ENCODE assay signal across 19 cellular contexts in the genomic region with DNA sequence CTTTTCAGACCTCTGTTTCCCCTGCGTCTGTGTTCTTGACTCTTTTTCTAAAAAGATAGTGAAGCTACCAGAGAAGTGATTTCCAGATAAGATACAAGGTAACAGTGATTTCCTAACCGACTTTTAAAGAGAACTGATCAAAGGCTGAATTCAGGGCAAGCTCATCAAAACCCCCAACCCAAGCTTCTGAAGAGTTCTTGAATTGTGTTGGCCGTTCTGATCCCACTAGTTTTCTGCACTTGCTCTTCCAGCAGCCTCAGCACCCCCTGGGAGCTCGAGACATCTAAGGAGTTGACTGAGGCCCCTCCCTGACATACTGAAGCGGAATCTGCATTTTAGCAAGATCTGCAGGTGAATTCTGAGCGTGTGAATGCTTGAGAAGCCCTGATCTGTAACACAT. TPM values are rescaled to one million over a fixed set of nuclear protein-coding genes. Genes with fewer than 3 reads are reported as not detected.
DNase-seq lines count a peak whose midpoint lies in the region; ATAC-seq and TF ChIP-seq lines count a peak whose summit lies in the region.
"Had no signal": no experiment of that assay in that cellular context is flagged by ENCODE, and none has a peak within 500 bp of the region (broad histone marks: within the 10 kb centered on the region; RNA-seq: fewer than 3 reads in every experiment).

No MANE protein-coding gene starts in this region.

- no peak for TF ChIP-seq EP300 in SK-N-SH (IDR thresholded peaks at IDR 0.05; ENCODE audit: borderline replicate concordance in 1 of 2, low read depth in 1 of 2, low read length in 1 of 2)

- H3K36me3 Mint-ChIP-seq in activated T-cell treated with anti-CD3 and anti-CD28 coated beads, Interleukin-2, amount 50 U/mL, for 4 hours (ENCODE audit: insufficient read depth): no peaks in the 10 kb centered on the region
- H3K36me3 Mint-ChIP-seq in GM23338 (ENCODE audit: low read depth) (no peaks in the 10 kb centered on the region; the same call in 2 of the 3 replicates), neural progenitor cell (no peaks in the 10 kb centered on the region)
- H3K36me3 Mint-ChIP-seq in activated T-helper 1 cell treated with anti-CD3 and anti-CD28 coated beads, Interleukin-12 subunit alpha, Interleukin-12 subunit beta, Interleukin-2, Interleukin-4 antibody, amounts not matched to agents 30 ng/mL and 10 ng/mL and 1 ng/mL, durations not matched to agents 14 hours and 24 hours and 36 hours (ENCODE audit: low read depth): peaks cover 9% of the 10 kb centered on the region
- H3K36me3 Mint-ChIP-seq: stimulated activated memory B cell treated with anti-CD40 and anti-IgM and Interleukin-4, amounts not matched to agents 10 μg/mL and 1 μg/mL and 100 μg/mL, for 72 hours had no signal

- intact Hi-C loops in activated T-helper 1 cell treated with anti-CD3 and anti-CD28 coated beads, Interleukin-12 subunit alpha, Interleukin-12 subunit beta, Interleukin-2, Interleukin-4 antibody, amounts not matched to agents 30 ng/mL and 10 ng/mL and 1 ng/mL, durations not matched to agents 14 hours and 24 hours and 36 hours (cut with micrococcal nuclease): no loop called here

- peak overlapping the region; percentile 44 for H3K4me3 Mint-ChIP-seq in activated T-cell treated with anti-CD3 and anti-CD28 coated beads, Interleukin-2, amount 50 U/mL, for 4 hours
- H3K4me3 Mint-ChIP-seq in GM23338: no peak overlapping the region
- peak overlapping the region; percentile 48 for H3K4me3 Mint-ChIP-seq in activated T-helper 1 cell treated with anti-CD3 and anti-CD28 coated beads, Interleukin-12 subunit alpha, Interleukin-12 subunit beta, Interleukin-2, Interleukin-4 antibody, amounts not matched to agents 30 ng/mL and 10 ng/mL and 1 ng/mL, durations not matched to agents 14 hours and 24 hours and 36 hours
- H3K4me3 Mint-ChIP-seq in neural progenitor cell: no peak overlapping the region
- H3K4me3 Mint-ChIP-seq: stimulated activated memory B cell treated with anti-CD40 and anti-IgM and Interleukin-4, amounts not matched to agents 10 μg/mL and 1 μg/mL and 100 μg/mL, for 72 hours had no signal

- 67% methylated on average over 6 of the region's 6 CpGs for WGBS in SK-N-SH (ENCODE audit: low lambda C conversion rate)

- H3K4me2 ChIP-seq in GM23338 (no peak overlapping the region), neural progenitor cell (no peak overlapping the region), SK-N-SH (no peak overlapping the region)

- POLR2A ChIA-PET in SK-N-SH (lab: Yijun Ruan, JAX): no interaction called here

- H3K36me3 ChIP-seq in GM23338 (ENCODE audit: insufficient read depth) (no peaks in the 10 kb centered on the region), neural progenitor cell (no peaks in the 10 kb centered on the region), SK-N-SH (replicated peaks in 1 of 2; ENCODE audit: control insufficient read depth in 1 of 2, insufficient read depth in 2 of 2, low read length in 1 of 2) (no peaks in the 10 kb centered on the region)
- H3K36me3 ChIP-seq: breast epithelium, prostate gland had no signal

- H3K4me1 Mint-ChIP-seq in activated T-cell treated with anti-CD3 and anti-CD28 coated beads, Interleukin-2, amount 50 U/mL, for 4 hours (ENCODE audit: low read depth): peaks cover 48% of the 10 kb centered on the region
- H3K4me1 Mint-ChIP-seq in GM23338 (peaks cover 8% of the 10 kb centered on the region), neural progenitor cell (peaks cover 9% of the 10 kb centered on the region)
- peaks cover 58% of the 10 kb centered on the region for H3K4me1 Mint-ChIP-seq in activated T-helper 1 cell treated with anti-CD3 and anti-CD28 coated beads, Interleukin-12 subunit alpha, Interleukin-12 subunit beta, Interleukin-2, Interleukin-4 antibody, amounts not matched to agents 30 ng/mL and 10 ng/mL and 1 ng/mL, durations not matched to agents 14 hours and 24 hours and 36 hours (ENCODE audit: low read depth)

- TF ChIP-seq CTCF in GM23338 (conservative IDR thresholded peaks at IDR 0.05; ENCODE audit: low read depth in 2 of 2) (no peak), neural progenitor cell (IDR thresholded peaks at IDR 0.05) (no peak), SK-N-SH (IDR thresholded peaks at IDR 0.05) (no peak)

- H3K9me3 ChIP-seq in neural progenitor cell (ENCODE audit: low read depth): no peaks in the 10 kb centered on the region
- no peaks in the 10 kb centered on the region for H3K9me3 ChIP-seq in SK-N-SH
- H3K9me3 ChIP-seq: breast epithelium, prostate gland had no signal

- peak overlapping the region; percentile 72 for H2AFZ ChIP-seq in GM23338
- H2AFZ ChIP-seq in neural progenitor cell (replicated peaks): no peak overlapping the region
- H2AFZ ChIP-seq in SK-N-SH (ENCODE audit: low read depth): no peak overlapping the region

- H3F3A ChIP-seq in GM23338 (replicated peaks; ENCODE audit: low read depth) (no peaks in the 10 kb centered on the region), neural progenitor cell (ENCODE audit: low read depth) (no peaks in the 10 kb centered on the region), SK-N-SH (replicated peaks; ENCODE audit: insufficient read depth) (peaks cover 7% of the 10 kb centered on the region)

- no peaks in the 10 kb centered on the region for H3K79me2 ChIP-seq in GM23338 (replicated peaks; ENCODE audit: insufficient read depth)
- no peaks in the 10 kb centered on the region for H3K79me2 ChIP-seq in neural progenitor cell (ENCODE audit: low read depth)
- H3K79me2 ChIP-seq in SK-N-SH (ENCODE audit: insufficient read depth): no peaks in the 10 kb centered on the region

- H3K27me3 ChIP-seq in GM23338 (ENCODE audit: insufficient read depth): no peaks in the 10 kb centered on the region
- no peaks in the 10 kb centered on the region for H3K27me3 ChIP-seq in neural progenitor cell
- H3K27me3 ChIP-seq in SK-N-SH (ENCODE audit: insufficient read depth): no peaks in the 10 kb centered on the region
- H3K27me3 ChIP-seq: breast epithelium had no signal

- ATAC-seq in activated T-cell treated with anti-CD3 and anti-CD28 coated beads, Interleukin-2, amount 50 U/mL, for 4 hours: peak in 1 of 2 donors; percentile 20
- peak; percentile 46; the same call in 2 of the 3 replicates for ATAC-seq in GM23338
- ATAC-seq in GM19035 (IDR thresholded peaks at IDR 0.05; ENCODE audit: unreplicated experiment): no peak
- ATAC-seq: left colon; stimulated activated memory B cell treated with anti-CD40 and anti-IgM and Interleukin-4, amounts not matched to agents 10 μg/mL and 1 μg/mL and 100 μg/mL, for 72 hours had no signal

- H3K27me3 Mint-ChIP-seq in activated T-cell treated with anti-CD3 and anti-CD28 coated beads, Interleukin-2, amount 50 U/mL, for 4 hours (ENCODE audit: low read depth): no peaks in the 10 kb centered on the region
- H3K27me3 Mint-ChIP-seq in GM23338 (ENCODE audit: insufficient read depth, low read depth, poor library complexity) (no peaks in the 10 kb centered on the region), neural progenitor cell (ENCODE audit: insufficient read depth, low read depth) (peaks cover 4% of the 10 kb centered on the region)
- H3K27me3 Mint-ChIP-seq in activated T-helper 1 cell treated with anti-CD3 and anti-CD28 coated beads, Interleukin-12 subunit alpha, Interleukin-12 subunit beta, Interleukin-2, Interleukin-4 antibody, amounts not matched to agents 30 ng/mL and 10 ng/mL and 1 ng/mL, durations not matched to agents 14 hours and 24 hours and 36 hours (ENCODE audit: insufficient read depth): peaks cover 5% of the 10 kb centered on the region
- H3K27me3 Mint-ChIP-seq: stimulated activated memory B cell treated with anti-CD40 and anti-IgM and Interleukin-4, amounts not matched to agents 10 μg/mL and 1 μg/mL and 100 μg/mL, for 72 hours had no signal

- H3K27ac Mint-ChIP-seq in GM23338 (no peak overlapping the region), neural progenitor cell (peak overlapping the region; percentile 72)
- no peak overlapping the region for H3K27ac Mint-ChIP-seq in activated T-helper 1 cell treated with anti-CD3 and anti-CD28 coated beads, Interleukin-12 subunit alpha, Interleukin-12 subunit beta, Interleukin-2, Interleukin-4 antibody, amounts not matched to agents 30 ng/mL and 10 ng/mL and 1 ng/mL, durations not matched to agents 14 hours and 24 hours and 36 hours
- H3K27ac Mint-ChIP-seq: stimulated activated memory B cell treated with anti-CD40 and anti-IgM and Interleukin-4, amounts not matched to agents 10 μg/mL and 1 μg/mL and 100 μg/mL, for 72 hours had no signal

- no peaks in the 10 kb centered on the region; the same call in 1 of the 2 replicates for H4K20me1 ChIP-seq in GM23338 (replicated peaks; ENCODE audit: insufficient read depth)
- no peaks in the 10 kb centered on the region for H4K20me1 ChIP-seq in neural progenitor cell (ENCODE audit: low read depth)
- no peaks in the 10 kb centered on the region for H4K20me1 ChIP-seq in SK-N-SH (ENCODE audit: insufficient read depth)

- CTCF ChIA-PET in SK-N-SH (lab: Yijun Ruan, JAX): no interaction called here

- H3K4me3 ChIP-seq in GM23338: no peak overlapping the region
- no peak overlapping the region for H3K4me3 ChIP-seq in neural progenitor cell
- H3K4me3 ChIP-seq in SK-N-SH (ENCODE audit: low read depth in 2 of 2, low read length in 1 of 2): no peak overlapping the region
- H3K4me3 ChIP-seq: breast epithelium, prostate gland had no signal

- H3K27ac ChIP-seq in GM23338 (ENCODE audit: low read depth) (no peak overlapping the region), neural progenitor cell (no peak overlapping the region), SK-N-SH (ENCODE audit: low read depth in 2 of 2, low read length in 1 of 2) (no peak overlapping the region)
- H3K27ac ChIP-seq: breast epithelium, prostate gland had no signal

- no peaks in the 10 kb centered on the region for H3K9me2 ChIP-seq in GM23338 (ENCODE audit: insufficient read depth)
- no peaks in the 10 kb centered on the region for H3K9me2 ChIP-seq in SK-N-SH

- no peaks in the 10 kb centered on the region for H3K4me1 ChIP-seq in GM23338 (ENCODE audit: insufficient read depth)
- H3K4me1 ChIP-seq in neural progenitor cell: no peaks in the 10 kb centered on the region
- 0 out of 4 replicates have a peak, but pooled peaks cover 0 to 7% of the 10 kb centered on the region in 2 experiments for H3K4me1 ChIP-seq in SK-N-SH (ENCODE audit: control insufficient read depth in 1 of 2, insufficient read depth in 2 of 2, low read depth in 1 of 2, low read length in 1 of 2)
- H3K4me1 ChIP-seq: breast epithelium, prostate gland had no signal

- no peak overlapping the region for H3K9ac ChIP-seq in neural progenitor cell
- no peak overlapping the region for H3K9ac ChIP-seq in SK-N-SH

- TF ChIP-seq RAD21 in SK-N-SH (IDR thresholded peaks at IDR 0.05; ENCODE audit: low read length): no peak

- no peak for DNase-seq in activated T-cell treated with anti-CD3 and anti-CD28 coated beads, Interleukin-2, amount 50 U/mL, for 4 hours
- DNase-seq in activated T-cell treated with anti-CD3 and anti-CD28 coated beads, Interleukin-2, amount 50 U/mL, for 1 hour: no peak
- peak; percentile 23 for DNase-seq in GM23338 (ENCODE audit: low spot score)
- DNase-seq in activated T-helper 1 cell treated with anti-CD3 and anti-CD28 coated beads, Interleukin-12 subunit alpha, Interleukin-12 subunit beta, Interleukin-2, Interleukin-4 antibody, amounts not matched to agents 30 ng/mL and 10 ng/mL and 1 ng/mL, durations not matched to agents 14 hours and 24 hours and 36 hours (ENCODE audit: low spot score): no peak
- DNase-seq in neural progenitor cell (ENCODE audit: low spot score): no peak
- no peak for DNase-seq in NCI-H2227 (lab: John Stamatoyannopoulos, UW; ENCODE audit: unreplicated experiment)
- DNase-seq in SK-N-SH: no peak
- DNase-seq: cortex of kidney, left colon, midbrain, MV-4-11, NCI-H187 treated with DMSO at 0.1 percent for 48 hours, NCI-H226, NCI-H774, Right ventricle myocardium superior had no signal

- no peaks in the 10 kb centered on the region for H3K9me3 Mint-ChIP-seq in activated T-cell treated with anti-CD3 and anti-CD28 coated beads, Interleukin-2, amount 50 U/mL, for 4 hours
- H3K9me3 Mint-ChIP-seq in GM23338: no peaks in the 10 kb centered on the region
- H3K9me3 Mint-ChIP-seq in activated T-helper 1 cell treated with anti-CD3 and anti-CD28 coated beads, Interleukin-12 subunit alpha, Interleukin-12 subunit beta, Interleukin-2, Interleukin-4 antibody, amounts not matched to agents 30 ng/mL and 10 ng/mL and 1 ng/mL, durations not matched to agents 14 hours and 24 hours and 36 hours: no peaks in the 10 kb centered on the region
- no peaks in the 10 kb centered on the region for H3K9me3 Mint-ChIP-seq in neural progenitor cell
- H3K9me3 Mint-ChIP-seq: stimulated activated memory B cell treated with anti-CD40 and anti-IgM and Interleukin-4, amounts not matched to agents 10 μg/mL and 1 μg/mL and 100 μg/mL, for 72 hours had no signal

RNA-seq across cellular contexts. Expression of a gene that starts 12.7 kb away (rescaled TPM):
- 100 to 1,000 TPM; 109 to 111 (median 111) TPM for total RNA-seq in activated T-cell treated with anti-CD3 and anti-CD28 coated beads, Interleukin-2, amount 50 U/mL, for 4 hours
- total RNA-seq in GM23338 (2014; rRNA removed; shearing (Covaris generic)): 30.6 and 33.9 TPM in 2 replicates
- 47.2 and 50.8 TPM in 2 replicates for polyA plus RNA-seq in GM23338 (2016; fragmentation: Nextera tagmentation; extraction: Ambion mirVana)
- 128 and 134 TPM in 2 replicates for total RNA-seq in activated T-helper 1 cell treated with anti-CD3 and anti-CD28 coated beads, Interleukin-12 subunit alpha, Interleukin-12 subunit beta, Interleukin-2, Interleukin-4 antibody, amounts not matched to agents 30 ng/mL and 10 ng/mL and 1 ng/mL, durations not matched to agents 14 hours and 24 hours and 36 hours
- 44.6 and 83.4 TPM in 2 replicates for total RNA-seq in neural progenitor cell (ENCODE audit: low replicate concordance)
- polyA plus RNA-seq in SK-N-SH (2012; rRNA removed): 37.9 and 39.8 TPM in 2 replicates
- polyA plus RNA-seq in SK-N-SH (2012; cell fraction: cytosol; rRNA removed): 45.3 and 46.1 TPM in 2 replicates
- polyA plus RNA-seq in SK-N-SH (2012; cell fraction: nucleus; rRNA removed): 20.5 and 24.4 TPM in 2 replicates

RNA-seq across cellular contexts. Expression of a gene that starts 32.5 kb away (rescaled TPM):
- 100 to 1,000 TPM; 110 to 143 (median 140) TPM for total RNA-seq in activated T-cell treated with anti-CD3 and anti-CD28 coated beads, Interleukin-2, amount 50 U/mL, for 4 hours
- 16.9 and 17.6 TPM in 2 replicates for total RNA-seq in GM23338 (2014; rRNA removed; shearing (Covaris generic))
- polyA plus RNA-seq in GM23338 (2016; fragmentation: Nextera tagmentation; extraction: Ambion mirVana): 5.6 and 6.4 TPM in 2 replicates
- 288 and 320 TPM in 2 replicates for total RNA-seq in activated T-helper 1 cell treated with anti-CD3 and anti-CD28 coated beads, Interleukin-12 subunit alpha, Interleukin-12 subunit beta, Interleukin-2, Interleukin-4 antibody, amounts not matched to agents 30 ng/mL and 10 ng/mL and 1 ng/mL, durations not matched to agents 14 hours and 24 hours and 36 hours
- total RNA-seq in neural progenitor cell (ENCODE audit: low replicate concordance): 6.6 and 9.6 TPM in 2 replicates
- polyA plus RNA-seq in SK-N-SH (2012; rRNA removed): 16.1 and 16.4 TPM in 2 replicates
- 7.9 and 11.4 TPM in 2 replicates for polyA plus RNA-seq in SK-N-SH (2012; cell fraction: cytosol; rRNA removed)
- polyA plus RNA-seq in SK-N-SH (2012; cell fraction: nucleus; rRNA removed): 28.8 and 28.9 TPM in 2 replicates

Comparison
In these comparisons a context has a peak if more than half of its experiments do, and no peak if none do; other contexts are left out.
1. H3K4me3 Mint-ChIP-seq: peak in activated T-cell treated with anti-CD3 and anti-CD28 coated beads, Interleukin-2, amount 50 U/mL, for 4 hours (single experiment) and activated T-helper 1 cell treated with anti-CD3 and anti-CD28 coated beads, Interleukin-12 subunit alpha, Interleukin-12 subunit beta, Interleukin-2, Interleukin-4 antibody, amounts not matched to agents 30 ng/mL and 10 ng/mL and 1 ng/mL, durations not matched to agents 14 hours and 24 hours and 36 hours (single experiment); none in GM23338 (single experiment) and neural progenitor cell (single experiment).